Comparison of ENCODE assay signal across 9 cellular contexts in genomic region chr2:159617080-159617479, GRCh38. TPM values are rescaled to one million over a fixed set of nuclear protein-coding genes. Genes with fewer than 3 reads are reported as not detected.
DNase-seq lines count a peak whose midpoint lies in the region; ATAC-seq, FAIRE-seq and TF ChIP-seq lines count a peak whose summit lies in the region.
"Had no signal": no experiment of that assay in that cellular context is flagged by ENCODE, and none has a peak within 500 bp of the region (broad histone marks: within the 10 kb centered on the region; RNA-seq: fewer than 3 reads in every experiment).

No MANE protein-coding gene starts in this region.

- TF ChIP-seq CTCF in HL-60 (IDR thresholded peaks at IDR 0.05; ENCODE audit: insufficient read depth, low read length) (no peak), K562 (IDR thresholded peaks at IDR 0.05 in 2 of 3, conservative IDR thresholded peaks at IDR 0.05 in 1 of 3; ENCODE audit: insufficient read depth in 2 of 3, low read depth in 1 of 3, low read length in 3 of 3) (no peak)

- TF ChIP-seq RAD21 in K562 (CRISPR knock-in tag; conservative IDR thresholded peaks at IDR 0.05 in 1 of 2, IDR thresholded peaks at IDR 0.05 in 1 of 2), result no peak

- H3K79me2 ChIP-seq in K562 (ENCODE audit: control insufficient read depth, insufficient read depth, low read length), result peaks cover 36% of the 10 kb centered on the region

- no peak for TF ChIP-seq EP300 in K562 (IDR thresholded peaks at IDR 0.05; ENCODE audit: low read length)

- FAIRE-seq in K562 (lab: Jason Lieb, UNC), result no peak

- peak overlapping the region; percentile 65; the same call in 1 of the 2 replicates for H3K4me3 ChIP-seq in HL-60 (replicated peaks; ENCODE audit: insufficient read depth, low read length)
- H3K4me3 ChIP-seq in K562, result no peak overlapping the region
- peak overlapping the region; percentile 79 to 94 for H3K4me3 ChIP-seq in stomach smooth muscle (ENCODE audit: low read length in 2 of 2)

- in situ Hi-C loops in K562 (cut with MboI), result no loop called here

- no peak for TF ChIP-seq POLR2A in K562 (conservative IDR thresholded peaks at IDR 0.05)

- H3K9me3 ChIP-seq in K562 (replicated peaks; ENCODE audit: control insufficient read depth, insufficient read depth, low read depth, low read length), result no peaks in the 10 kb centered on the region
- H3K9me3 ChIP-seq in stomach smooth muscle (ENCODE audit: control insufficient read depth in 2 of 2, low read length in 2 of 2), result no peaks in the 10 kb centered on the region

- 0 out of 2 replicates have a peak overlapping the region, but pooled peaks have one; percentile 88 for H2AFZ ChIP-seq in K562 (ENCODE audit: low read depth, low read length)

- no peak overlapping the region for H3K9ac ChIP-seq in K562 (ENCODE audit: insufficient read depth in 1 of 2, low read depth in 2 of 2, low read length in 2 of 2)
- peak overlapping the region in 1 of 2 donors; percentile 57 for H3K9ac ChIP-seq in stomach smooth muscle (ENCODE audit: low read length in 2 of 2)

- no TSS peak for BruUV-seq in K562 (replicated peaks; lab: Mats Ljungman, UMichigan)

- H3K4me2 ChIP-seq in K562 (ENCODE audit: insufficient read depth, low read length), result no peak overlapping the region

- POLR2A ChIA-PET in K562 (lab: Yijun Ruan, JAX), result interaction anchor here (0.5 to 4.9 kb wide), 5 partner anchors 13 to 1822 kb away, joined by 3 to 35 read pairs (median 4); partner anchors contain the start of gene MARCHF7

- H3K4me1 ChIP-seq in K562 (replicated peaks in 1 of 2; ENCODE audit: control insufficient read depth in 2 of 2, insufficient read depth in 2 of 2, low read length in 2 of 2) (peaks cover 5% of the 10 kb centered on the region in 2 experiments; a peak in 3 of 5 replicates), stomach smooth muscle (ENCODE audit: control insufficient read depth, insufficient read depth, low read length) (no peaks in the 10 kb centered on the region)

- DNase-seq in HL-60 (ENCODE audit: low read depth in 1 of 2, low spot score in 1 of 2) (no peak), K562 (ENCODE audit: extremely low read depth in 1 of 4, low spot score in 3 of 4) (no peak), left kidney (ENCODE audit: low read depth, low spot score) (peak; percentile 46), NCI-H2107 treated with DMSO at 0.1 percent for 48 hours (lab: John Stamatoyannopoulos, UW; ENCODE audit: unreplicated experiment) (no peak), epidermal melanocyte (ENCODE audit: insufficient read length, low spot score) (no peak)
- DNase-seq: T-helper 9 cell had no signal

- peak overlapping the region; percentile 94 for H3K27ac ChIP-seq in HL-60 (replicated peaks)
- H3K27ac ChIP-seq in K562 (ENCODE audit: extremely low read depth, low read depth, low read length), result no peak overlapping the region
- no peak overlapping the region for H3K27ac ChIP-seq in stomach smooth muscle (ENCODE audit: low read length)

- no peaks in the 10 kb centered on the region for H3K36me3 ChIP-seq in K562 (ENCODE audit: control insufficient read depth, insufficient read depth, low read length)
- H3K36me3 ChIP-seq in stomach smooth muscle (ENCODE audit: control insufficient read depth in 2 of 2, insufficient read depth in 2 of 2, low read length in 2 of 2), result no peaks in the 10 kb centered on the region

- H3K9me1 ChIP-seq in K562 (ENCODE audit: control insufficient read depth, insufficient read depth, low read length), result no peaks in the 10 kb centered on the region

- no peaks in the 10 kb centered on the region for H4K20me1 ChIP-seq in K562 (replicated peaks; ENCODE audit: control insufficient read depth, insufficient read depth, low read length)

- intact Hi-C loops in K562 (cut with micrococcal nuclease), result loop anchor here (5.0 kb wide), 1 partner anchor 100 kb away; no protein-coding TSS in a partner anchor

- WGBS in K562 (ENCODE audit: insufficient coverage, low coverage, missing lambda C conversion rate), result 32% methylated on average over 4 of the region's 4 CpGs

- ATAC-seq in K562 (no peak), GM21619 (IDR thresholded peaks at IDR 0.05; ENCODE audit: unreplicated experiment) (no peak), GM18520 (IDR thresholded peaks at IDR 0.05; ENCODE audit: unreplicated experiment) (no peak)

- CTCF ChIA-PET in K562 (lab: Yijun Ruan, JAX; ENCODE audit: low intra/inter-chr PET ratio), result no interaction called here

- H3K27me3 ChIP-seq in HL-60 (ENCODE audit: insufficient read depth, poor library complexity, severe bottlenecking), result no peaks in the 10 kb centered on the region
- no peaks in the 10 kb centered on the region for H3K27me3 ChIP-seq in K562 (ENCODE audit: control insufficient read depth in 2 of 2, insufficient read depth in 2 of 2, low read length in 2 of 2)
- H3K27me3 ChIP-seq in stomach smooth muscle (ENCODE audit: control insufficient read depth in 1 of 2, insufficient read depth in 2 of 2, low read length in 2 of 2), result no peaks in the 10 kb centered on the region

TF ChIP-seq in K562, 482 proteins besides CTCF, POLR2A, EP300 and RAD21:
- TF ChIP-seq ELF1 (tag; IDR thresholded peaks at IDR 0.05) (no peak), FOXP4 (CRISPR knock-in tag; IDR thresholded peaks at IDR 0.05; ENCODE audit: borderline replicate concordance) (no peak), PCBP2 (IDR thresholded peaks at IDR 0.05; ENCODE audit: low read depth, low read length, poor library complexity, severe bottlenecking) (peak; percentile 73), POLR3G (IDR thresholded peaks at IDR 0.05; ENCODE audit: extremely low read depth, insufficient read length, insufficient replicate concordance) (no peak), ZNF133 (CRISPR knock-in tag; IDR thresholded peaks at IDR 0.05) (no peak), GATAD2A (IDR thresholded peaks at IDR 0.05) (no peak), ZNF347 (CRISPR knock-in tag; IDR thresholded peaks at IDR 0.05; ENCODE audit: low read depth) (no peak), ZBTB11 (CRISPR knock-in tag; IDR thresholded peaks at IDR 0.05) (0 out of 6 replicates have a peak, but pooled peaks of 1 of the 3 experiments have one; percentile 4)

RNA-seq across cellular contexts. Expression of gene BAZ2B, which starts 0.7 kb away (rescaled TPM):
- total RNA-seq in K562 (2011; cell fraction: chromatin; rRNA removed; ENCODE audit: low replicate concordance), result 47.7 and 122 TPM in 2 replicates
- 18.2 and 25.5 TPM in 2 replicates for total RNA-seq in K562 (2011; cell fraction: nucleolus; rRNA removed)
- 38.1 and 47.5 TPM in 2 replicates for total RNA-seq in K562 (2011; cell fraction: nucleoplasm; rRNA removed)
- total RNA-seq in K562 (2014; rRNA removed) (15.1 and 16.2 TPM in 2 replicates), K562 (2014; rRNA removed; fragmentation: Illumina TruSeq; extraction: Trizol) (30.7 and 33.1 TPM in 2 replicates), K562 (2015; rRNA removed; fragmentation: Illumina TruSeq; extraction: Trizol) (38.6 and 39.4 TPM in 2 replicates), K562 (2021) (18.7 and 19.7 TPM in 2 replicates)
- polyA plus RNA-seq in K562 (2011; rRNA removed) (19.8 and 20.9 TPM in 2 replicates), K562 (2014; fragmentation: Illumina TruSeq; extraction: Trizol) (16.9 and 20.0 TPM in 2 replicates), K562 (2014; fragmentation: Nextera tagmentation; extraction: Ambion mirVana) (1 to 10 TPM; 7.5 to 8.1 TPM), K562 (2014; rRNA removed) (14.2 and 21.4 TPM in 2 replicates)
- polyA plus RNA-seq in K562 (2011; cell fraction: cytosol; rRNA removed), result 7.0 and 11.9 TPM in 2 replicates
- 39.3 and 42.1 TPM in 2 replicates for polyA plus RNA-seq in K562 (2011; cell fraction: nucleus; rRNA removed)
- polyA plus RNA-seq in K562 (2012), result 11.6 and 14.6 TPM in 2 replicates
- polyA minus RNA-seq in K562 (2011; rRNA and poly(A)+ RNA removed), result 56.8 and 85.7 TPM in 2 replicates
- 13.4 and 18.4 TPM in 2 replicates for polyA minus RNA-seq in K562 (2011; cell fraction: cytosol; rRNA and poly(A)+ RNA removed)
- 45.0 and 103 TPM in 2 replicates for polyA minus RNA-seq in K562 (2011; cell fraction: nucleus; rRNA and poly(A)+ RNA removed)
